1 cellular context compared by ENCODE assay signal in the genomic region with DNA sequence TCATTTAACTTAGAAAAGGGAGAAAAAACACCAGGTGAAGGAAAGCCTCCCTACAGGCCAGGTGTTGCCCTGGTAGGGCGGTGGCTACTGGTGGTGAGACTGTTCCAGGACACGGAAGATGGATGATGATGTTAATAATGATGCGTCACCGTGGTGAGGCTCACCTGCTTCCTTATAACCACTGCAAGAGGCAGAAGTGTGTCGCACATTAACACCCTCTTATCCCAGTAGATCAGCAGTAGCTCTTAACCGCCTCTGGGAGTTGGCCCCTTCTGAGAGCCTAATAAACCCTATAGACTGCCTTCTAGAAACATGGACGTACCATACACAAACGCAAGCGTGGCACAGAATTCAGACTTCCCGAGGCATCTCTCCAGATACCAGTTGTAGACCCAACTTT.
TF ChIP-seq lines count a peak whose summit lies in the region.

No MANE protein-coding gene starts in this region.

TF ChIP-seq in H1, 55 proteins besides CTCF, POLR2A, EP300 and RAD21:
- TF ChIP-seq SRF (IDR thresholded peaks at IDR 0.05; ENCODE audit: low read depth, low read length) (no peak), CHD1 (IDR thresholded peaks at IDR 0.05; ENCODE audit: low read depth, low read length) (no peak), SIN3A (conservative IDR thresholded peaks at IDR 0.05 in 1 of 2, IDR thresholded peaks at IDR 0.05 in 1 of 2; ENCODE audit: low read depth in 1 of 2, low read length in 2 of 2) (no peak), POLR2AphosphoS5 (IDR thresholded peaks at IDR 0.05; ENCODE audit: low read depth, low read length) (0 out of 2 replicates have a peak, but pooled peaks have one; percentile 42), CREB1 (IDR thresholded peaks at IDR 0.05) (no peak), ATF2 (IDR thresholded peaks at IDR 0.05; ENCODE audit: low read length) (no peak), RNF2 (IDR thresholded peaks at IDR 0.05; ENCODE audit: borderline replicate concordance, low read depth, low read length, missing control alignments, poor library complexity, severe bottlenecking) (no peak), GTF2F1 (IDR thresholded peaks at IDR 0.05; ENCODE audit: borderline replicate concordance, low read depth, low read length) (no peak)
